Comparison of ENCODE assay signal across 18 cellular contexts in the genomic region with DNA sequence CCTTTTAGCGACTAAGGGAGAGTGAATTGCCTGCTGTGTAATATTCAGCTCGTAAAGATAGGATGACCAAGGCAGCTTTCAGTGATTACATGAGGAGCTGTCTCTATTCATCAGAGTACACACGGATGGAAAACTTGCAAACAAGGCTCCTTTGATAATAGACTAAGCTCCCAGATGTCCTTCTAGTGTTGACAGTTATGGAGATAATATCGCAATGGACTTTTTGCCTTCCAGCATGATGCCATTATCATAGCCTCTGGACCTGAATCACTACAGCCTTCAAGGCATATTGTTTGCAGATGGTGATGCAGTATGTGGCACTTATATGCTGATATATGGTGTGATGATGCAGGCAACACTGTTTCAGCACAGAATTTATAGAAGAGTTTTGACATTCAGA.
DNase-seq lines count a peak whose midpoint lies in the region; ATAC-seq, FAIRE-seq and TF ChIP-seq lines count a peak whose summit lies in the region.
"Had no signal": no experiment of that assay in that cellular context is flagged by ENCODE, and none has a peak within 500 bp of the region (broad histone marks: within the 10 kb centered on the region; RNA-seq: fewer than 3 reads in every experiment).

No MANE protein-coding gene starts in this region.

- CTCF ChIA-PET in Panc1 (lab: Charles Lee), result no interaction called here

- TF ChIP-seq CTCF in Panc1 (IDR thresholded peaks at IDR 0.05), result no peak
- no peak for TF ChIP-seq CTCF in fibroblast of villous mesenchyme (IDR thresholded peaks at IDR 0.05; ENCODE audit: insufficient read depth, low read depth, low read length)

- intact Hi-C loops in Panc1 (cut with micrococcal nuclease; ENCODE audit: unreplicated experiment), result no loop called here

- no peak overlapping the region for H3K4me3 ChIP-seq in Panc1 (ENCODE audit: low read depth in 2 of 2, low read length in 2 of 2)
- H3K4me3 ChIP-seq in fibroblast of villous mesenchyme (ENCODE audit: low read depth, low read length), result no peak overlapping the region
- no peak overlapping the region for H3K4me3 ChIP-seq in HAP-1

- no peak overlapping the region for H3K27ac ChIP-seq in Panc1 (ENCODE audit: low read length)
- H3K27ac ChIP-seq: C4-2B, HL-60 had no signal

- BruUV-seq in Panc1 (replicated peaks; lab: Mats Ljungman, UMichigan), result no TSS peak

- FAIRE-seq in HTR-8/SVneo (lab: Jason Lieb, UNC), result peak; percentile 28
- FAIRE-seq: H54 had no signal

- no peaks in the 10 kb centered on the region for H3K4me1 ChIP-seq in Panc1 (ENCODE audit: control insufficient read depth, insufficient read depth, low read length)
- no peaks in the 10 kb centered on the region for H3K4me1 ChIP-seq in HAP-1

- POLR2A ChIA-PET in Panc1 (lab: Charles Lee), result no interaction called here

- H3K27me3 ChIP-seq in Panc1 (ENCODE audit: control insufficient read depth, insufficient read depth, low read length) (peaks cover 5% of the 10 kb centered on the region; the same call in 1 of the 2 replicates), HAP-1 (ENCODE audit: low read depth) (peaks cover 6% of the 10 kb centered on the region; the same call in 1 of the 2 replicates)

- H3K36me3 ChIP-seq in Panc1 (ENCODE audit: control insufficient read depth, insufficient read depth, low read length), result no peaks in the 10 kb centered on the region
- no peaks in the 10 kb centered on the region for H3K36me3 ChIP-seq in HAP-1 (replicated peaks)

- ATAC-seq in Panc1, result 0 out of 2 replicates have a peak, but pooled peaks have one; percentile 30

- in situ Hi-C loops in Panc1 (cut with HindIII; ENCODE audit: low pct_unique_long_range_greater_than_20kb, low sequenced_read_pairs), result no loop called here
- in situ Hi-C loops in HAP-1 (cut with MboI; ENCODE audit: low sequenced_read_pairs), result no loop called here

- H3K9me3 ChIP-seq in Panc1 (ENCODE audit: control insufficient read depth, insufficient read depth, low read depth, low read length), result no peaks in the 10 kb centered on the region
- no peaks in the 10 kb centered on the region for H3K9me3 ChIP-seq in HAP-1

- DNase-seq in HTR-8/SVneo (ENCODE audit: insufficient read length, low spot score) (no peak), Panc1 (ENCODE audit: low read depth, low spot score) (no peak), fibroblast of villous mesenchyme (ENCODE audit: low read depth) (peak; percentile 19), retina (peak; percentile 24), kidney glomerular epithelial cell (lab: John Stamatoyannopoulos, UW) (no peak), HAP-1 (ENCODE audit: low spot score in 2 of 2) (no peak)
- no peak for DNase-seq in activated naive CD4-positive, alpha-beta T cell treated with anti-CD3 and anti-CD28 coated beads, Interleukin-2, amount 50 U/mL, for 16 hours
- DNase-seq: ACHN, DMS79, Kasumi-1, MM.1S, NCI-H1092 treated with DMSO at 0.1 percent for 48 hours, NCI-H1694, NCI-H2081 treated with DMSO at 0.1 percent for 48 hours, NCI-H446 treated with DMSO at 0.1 percent for 48 hours had no signal

Comparison
In these comparisons a context has a peak if more than half of its experiments do, and no peak if none do; other contexts are left out.
1. DNase-seq: peak in fibroblast of villous mesenchyme (single experiment) and retina (single experiment); none in HTR-8/SVneo (single experiment), Panc1 (single experiment), kidney glomerular epithelial cell (single experiment), activated naive CD4-positive, alpha-beta T cell treated with anti-CD3 and anti-CD28 coated beads, Interleukin-2, amount 50 U/mL, for 16 hours (single experiment) and HAP-1 (0 of 2).